In genomic region chr17:17018021-17018441, GRCh38 we compare ENCODE assay signal across 15 cellular contexts. TPM values are rescaled to one million over a fixed set of nuclear protein-coding genes. Genes with fewer than 3 reads are reported as not detected.
A peak's percentile ranks its signal among the peaks of the same experiment; 100 is the strongest.
DNase-seq lines count a peak whose midpoint lies in the region; ATAC-seq and TF ChIP-seq lines count a peak whose summit lies in the region.
"Had no signal": no experiment of that assay in that cellular context is flagged by ENCODE, and none has a peak within 500 bp of the region (broad histone marks: within the 10 kb centered on the region; RNA-seq: fewer than 3 reads in every experiment).

No MANE protein-coding gene starts in this region.

- H3K27me3 Mint-ChIP-seq in activated naive CD4-positive, alpha-beta T cell treated with anti-CD3 and anti-CD28 coated beads, Interleukin-2, amount 10 ng/mL, durations not matched to agents 7 days and 5 days: peaks cover 30% of the 10 kb centered on the region
- no peaks in the 10 kb centered on the region for H3K27me3 Mint-ChIP-seq in T-helper 17 cell
- H3K27me3 Mint-ChIP-seq: naive thymus-derived CD8-positive, alpha-beta T cell had no signal

- H3K9ac ChIP-seq in mesenchymal stem cell (ENCODE audit: low read length): no peak overlapping the region

- peak overlapping the region; percentile 5 for H4K91ac ChIP-seq in mesenchymal stem cell (ENCODE audit: low read length)

- H3K27me3 ChIP-seq in mesenchymal stem cell (ENCODE audit: control insufficient read depth in 1 of 2, insufficient read depth in 1 of 2, low read length in 2 of 2): peaks cover 0 to 5% of the 10 kb centered on the region in 2 experiments
- H3K27me3 ChIP-seq in stomach: no peaks in the 10 kb centered on the region
- H3K27me3 ChIP-seq in testis: no peaks in the 10 kb centered on the region
- H3K27me3 ChIP-seq: suprapubic skin had no signal

- H3K36me3 ChIP-seq in mesenchymal stem cell (ENCODE audit: control insufficient read depth in 1 of 2, insufficient read depth in 2 of 2, low read depth in 1 of 2, low read length in 2 of 2) (no peaks in the 10 kb centered on the region), stomach (no peaks in the 10 kb centered on the region), testis (ENCODE audit: low read depth, missing control alignments) (no peaks in the 10 kb centered on the region)
- H3K36me3 ChIP-seq: SJCRH30, suprapubic skin, WERI-Rb-1 had no signal

- no peak overlapping the region for H2BK120ac ChIP-seq in mesenchymal stem cell (ENCODE audit: low read depth, low read length)

- no peaks in the 10 kb centered on the region for H3K36me3 Mint-ChIP-seq in activated naive CD4-positive, alpha-beta T cell treated with anti-CD3 and anti-CD28 coated beads, Interleukin-2, amount 50 U/mL, for 72 hours
- H3K36me3 Mint-ChIP-seq in activated naive CD4-positive, alpha-beta T cell treated with anti-CD3 and anti-CD28 coated beads, Interleukin-2, amount 10 ng/mL, durations not matched to agents 7 days and 5 days: no peaks in the 10 kb centered on the region
- H3K36me3 Mint-ChIP-seq in T-helper 17 cell (ENCODE audit: low read depth): no peaks in the 10 kb centered on the region
- H3K36me3 Mint-ChIP-seq: naive thymus-derived CD8-positive, alpha-beta T cell had no signal

- H3K27ac Mint-ChIP-seq in activated naive CD4-positive, alpha-beta T cell treated with anti-CD3 and anti-CD28 coated beads, Interleukin-2, amount 50 U/mL, for 72 hours: peak overlapping the region; percentile 31 to 47
- no peak overlapping the region for H3K27ac Mint-ChIP-seq in activated naive CD4-positive, alpha-beta T cell treated with anti-CD3 and anti-CD28 coated beads, Interleukin-2, amount 10 ng/mL, durations not matched to agents 7 days and 5 days
- H3K27ac Mint-ChIP-seq in T-helper 17 cell: no peak overlapping the region

- intact Hi-C loops in stomach (cut with DNase I; ENCODE audit: low total_unique reads) (no loop called here), testis (cut with DNase I; ENCODE audit: low total_unique reads) (no loop called here)

- H3K27ac ChIP-seq in mesenchymal stem cell (ENCODE audit: low read length, poor library complexity, severe bottlenecking) (no peak overlapping the region), stomach (peak overlapping the region; percentile 72 to 86 (median 79)), testis (no peak overlapping the region)
- H3K27ac ChIP-seq: SJCRH30, suprapubic skin, WERI-Rb-1 had no signal

- CTCF ChIA-PET in activated naive CD4-positive, alpha-beta T cell treated with anti-CD3 and anti-CD28 coated beads, Interleukin-2, amount 10 ng/mL, durations not matched to agents 7 days and 5 days (lab: Charles Lee): no interaction called here

- no peak overlapping the region for H3K4me3 Mint-ChIP-seq in activated naive CD4-positive, alpha-beta T cell treated with anti-CD3 and anti-CD28 coated beads, Interleukin-2, amount 10 ng/mL, durations not matched to agents 7 days and 5 days
- H3K4me3 Mint-ChIP-seq in T-helper 17 cell: peak overlapping the region; percentile 74

- no peak overlapping the region for H3K4ac ChIP-seq in mesenchymal stem cell (ENCODE audit: low read depth in 1 of 2, low read length in 2 of 2)

- H3K9me3 ChIP-seq in T-helper 17 cell (ENCODE audit: control insufficient read depth, low read length, poor library complexity, severe bottlenecking): no peaks in the 10 kb centered on the region
- H3K9me3 ChIP-seq in mesenchymal stem cell (ENCODE audit: control insufficient read depth, low read length): no peaks in the 10 kb centered on the region
- no peaks in the 10 kb centered on the region for H3K9me3 ChIP-seq in stomach
- H3K9me3 ChIP-seq in testis: no peaks in the 10 kb centered on the region
- H3K9me3 ChIP-seq: suprapubic skin had no signal

- no peak overlapping the region for H3K14ac ChIP-seq in mesenchymal stem cell (ENCODE audit: low read length in 2 of 2)

- no peak overlapping the region for H3K23ac ChIP-seq in mesenchymal stem cell (ENCODE audit: low read length in 2 of 2)

- no peak overlapping the region for H2AFZ ChIP-seq in mesenchymal stem cell (ENCODE audit: low read depth, low read length)

- no peak overlapping the region for H2BK5ac ChIP-seq in mesenchymal stem cell (ENCODE audit: low read depth, low read length, poor library complexity, severe bottlenecking)

- H3K4me3 ChIP-seq in mesenchymal stem cell (ENCODE audit: insufficient read depth in 1 of 2, low read depth in 1 of 2, low read length in 2 of 2) (no peak overlapping the region), stomach (no peak overlapping the region), testis (no peak overlapping the region)
- H3K4me3 ChIP-seq: SJCRH30, suprapubic skin had no signal

- no peak overlapping the region for H4K8ac ChIP-seq in mesenchymal stem cell (ENCODE audit: low read length)

- peak overlapping the region in 1 of 2 experiments; percentile 73 for H3K18ac ChIP-seq in mesenchymal stem cell (ENCODE audit: low read depth in 1 of 2, low read length in 2 of 2)

- H3K79me1 ChIP-seq in mesenchymal stem cell (replicated peaks; ENCODE audit: low read length, poor library complexity, severe bottlenecking): no peaks in the 10 kb centered on the region

- TF ChIP-seq POLR2A in stomach (IDR thresholded peaks at IDR 0.05) (no peak), testis (IDR thresholded peaks at IDR 0.05) (no peak)

- H3K4me2 ChIP-seq in mesenchymal stem cell (ENCODE audit: low read length, poor library complexity, severe bottlenecking): no peak overlapping the region

- no peak for DNase-seq in activated naive CD4-positive, alpha-beta T cell treated with anti-CD3 and anti-CD28 coated beads, Interleukin-2, amount 50 U/mL, for 72 hours (ENCODE audit: low spot score in 2 of 2)
- no peak for DNase-seq in activated naive CD4-positive, alpha-beta T cell treated with anti-CD3 and anti-CD28 coated beads, Interleukin-2, amount 10 ng/mL, durations not matched to agents 7 days and 5 days
- DNase-seq in T-helper 17 cell: no peak
- no peak for DNase-seq in mesenchymal stem cell
- no peak for DNase-seq in stomach
- no peak for DNase-seq in testis
- DNase-seq in dedifferentiated amniotic fluid mesenchymal stem cell (ENCODE audit: extremely low spot score): no peak
- DNase-seq in retina: no peak
- DNase-seq: naive thymus-derived CD8-positive, alpha-beta T cell; NCI-H1048; SJCRH30; WERI-Rb-1 had no signal

- H2BK15ac ChIP-seq in mesenchymal stem cell (ENCODE audit: low read depth, poor library complexity, severe bottlenecking): no peak overlapping the region

- H2AK5ac ChIP-seq in mesenchymal stem cell (ENCODE audit: low read length, severe bottlenecking): no peak overlapping the region

- peaks cover 31% of the 10 kb centered on the region for H3K4me1 Mint-ChIP-seq in activated naive CD4-positive, alpha-beta T cell treated with anti-CD3 and anti-CD28 coated beads, Interleukin-2, amount 10 ng/mL, durations not matched to agents 7 days and 5 days
- peaks cover 35% of the 10 kb centered on the region for H3K4me1 Mint-ChIP-seq in T-helper 17 cell

- WGBS in mesenchymal stem cell: 85% methylated on average over 11 of the region's 11 CpGs
- 76 to 86% (median 79%) methylated on average over 7 to 11 of the region's 11 CpGs for WGBS in stomach, 5 donors
- WGBS in testis, 2 donors: 85 to 86% methylated on average over 7 to 11 of the region's 11 CpGs

- no peak for ATAC-seq in activated naive CD4-positive, alpha-beta T cell treated with anti-CD3 and anti-CD28 coated beads, Interleukin-2, amount 50 U/mL, for 72 hours
- no peak for ATAC-seq in T-helper 17 cell

- peaks cover 15% of the 10 kb centered on the region for H3K4me1 ChIP-seq in mesenchymal stem cell (ENCODE audit: control insufficient read depth, insufficient read depth, low read depth, low read length)
- peaks cover 35 to 67% (median 52%) of the 10 kb centered on the region in 4 donors for H3K4me1 ChIP-seq in stomach
- peaks cover 19% of the 10 kb centered on the region for H3K4me1 ChIP-seq in testis

- no peak for TF ChIP-seq EP300 in stomach (IDR thresholded peaks at IDR 0.05)

- TF ChIP-seq CTCF in stomach (IDR thresholded peaks at IDR 0.05) (no peak), testis (IDR thresholded peaks at IDR 0.05) (no peak)

- no peaks in the 10 kb centered on the region for H3K9me3 Mint-ChIP-seq in activated naive CD4-positive, alpha-beta T cell treated with anti-CD3 and anti-CD28 coated beads, Interleukin-2, amount 50 U/mL, for 72 hours
- no peaks in the 10 kb centered on the region for H3K9me3 Mint-ChIP-seq in activated naive CD4-positive, alpha-beta T cell treated with anti-CD3 and anti-CD28 coated beads, Interleukin-2, amount 10 ng/mL, durations not matched to agents 7 days and 5 days
- H3K9me3 Mint-ChIP-seq: naive thymus-derived CD8-positive, alpha-beta T cell had no signal

- H2BK12ac ChIP-seq in mesenchymal stem cell (ENCODE audit: low read length in 2 of 2): peak overlapping the region in 1 of 2 experiments; percentile 29

RNA-seq across cellular contexts. Expression of gene MPRIP, which starts 24.2 kb away (rescaled TPM):
- total RNA-seq in activated naive CD4-positive, alpha-beta T cell treated with anti-CD3 and anti-CD28 coated beads, Interleukin-2, amount 50 U/mL, for 72 hours: 100 to 1,000 TPM in 1 of 2 donors, 10 to 100 TPM in 1; 67.4 to 134 TPM
- 100 to 1,000 TPM; 268 to 269 TPM for total RNA-seq in T-helper 17 cell
- polyA plus RNA-seq in mesenchymal stem cell (2013, experiment 1 of 2): 112 TPM
- polyA plus RNA-seq in mesenchymal stem cell (2013, experiment 2 of 2): 112 TPM
- 100 to 1,000 TPM; 145 to 518 (median 261) TPM for total RNA-seq in stomach
- polyA plus RNA-seq in stomach: 100 to 1,000 TPM in 2 of 3 donors, 10 to 100 TPM in 1; 80.2 to 123 (median 114) TPM
- total RNA-seq in testis: 100 to 1,000 TPM; 304 to 337 TPM
- 191 TPM for polyA plus RNA-seq in testis (ENCODE audit: insufficient read depth, low read depth, low replicate concordance)

RNA-seq across cellular contexts. Expression of gene TNFRSF13B, which starts 46.1 kb away (rescaled TPM):
- not detected for total RNA-seq in activated naive CD4-positive, alpha-beta T cell treated with anti-CD3 and anti-CD28 coated beads, Interleukin-2, amount 50 U/mL, for 72 hours
- total RNA-seq in T-helper 17 cell (1 to 10 TPM in 1 of 2 donors, not detected in 1; 1.1 TPM), stomach (under 1 TPM in 1 of 5 donors, not detected in 4; 0.37 TPM), testis (not detected)
- not detected for polyA plus RNA-seq in mesenchymal stem cell (2013, experiment 1 of 2)
- polyA plus RNA-seq in mesenchymal stem cell (2013, experiment 2 of 2): not detected
- polyA plus RNA-seq in stomach (1 to 10 TPM in 2 of 3 donors, under 1 TPM in 1; 0.25 to 1.8 (median 1.8) TPM), testis (ENCODE audit: insufficient read depth, low read depth, low replicate concordance) (0.59 TPM)
- total RNA-seq: chondrocyte, SJCRH30, skeletal muscle tissue had no signal
- polyA plus RNA-seq: naive thymus-derived CD8-positive, alpha-beta T cell had no signal

Comparison
In these comparisons a context has a peak if more than half of its experiments do, and no peak if none do; other contexts are left out.
1. H3K27ac Mint-ChIP-seq: peak in activated naive CD4-positive, alpha-beta T cell treated with anti-CD3 and anti-CD28 coated beads, Interleukin-2, amount 50 U/mL, for 72 hours (2 of 2); none in activated naive CD4-positive, alpha-beta T cell treated with anti-CD3 and anti-CD28 coated beads, Interleukin-2, amount 10 ng/mL, durations not matched to agents 7 days and 5 days (single experiment) and T-helper 17 cell (single experiment).
2. H3K27ac ChIP-seq: peak in stomach (5 of 5); none in mesenchymal stem cell (single experiment) and testis (0 of 2).